ENCODE assay signal across 26 cellular contexts in genomic region chr3:12903881-12904280, GRCh38.
"Had no signal": no experiment of that assay in that cellular context is flagged by ENCODE, and none has a peak within 500 bp of the region (broad histone marks: within the 10 kb centered on the region; RNA-seq: fewer than 3 reads in every experiment).

No MANE protein-coding gene starts in this region.

- H3K9me3 ChIP-seq: left lung, mucosa of descending colon, pancreas, suprapubic skin, transverse colon, uterus had no signal

- H3K27me3 ChIP-seq: foreskin keratinocyte, left lung, pancreas, suprapubic skin, transverse colon, uterus had no signal

- H3K4me1 ChIP-seq: foreskin keratinocyte, left lung, pancreas, suprapubic skin, transverse colon, uterus had no signal

- H3K27ac ChIP-seq: coronary artery, foreskin keratinocyte, left lung, pancreas, suprapubic skin, transverse colon, uterus had no signal

- H3K4me3 ChIP-seq: coronary artery, left lung, mucosa of descending colon, pancreas, suprapubic skin, transverse colon, uterus had no signal

- H3K27ac Mint-ChIP-seq: activated CD4-positive, alpha-beta memory T cell treated with anti-CD3 and anti-CD28 coated beads, Interleukin-2, amount 10 ng/mL, durations not matched to agents 7 days and 5 days; activated naive CD4-positive, alpha-beta T cell treated with anti-CD3 and anti-CD28 coated beads for 36 hours; activated T-helper 2 cell treated with anti-CD3 and anti-CD28 coated beads, Interferon-gamma antibody, Interleukin-2, Interleukin-4, amounts not matched to agents 10 μg/mL and 5 μg/mL and 100 μg/mL, durations not matched to agents 14 hours and 24 hours and 36 hours; brain had no signal

- H3K4me3 Mint-ChIP-seq: activated CD4-positive, alpha-beta memory T cell treated with anti-CD3 and anti-CD28 coated beads, Interleukin-2, amount 10 ng/mL, durations not matched to agents 7 days and 5 days; activated naive CD4-positive, alpha-beta T cell treated with anti-CD3 and anti-CD28 coated beads for 36 hours; activated T-cell treated with anti-CD3 and anti-CD28 coated beads, Interleukin-2, amount 50 U/mL, for 24 hours; brain; naive thymus-derived CD8-positive, alpha-beta T cell; stimulated activated naive CD8-positive, alpha-beta T cell treated with anti-CD3 and anti-CD28 coated beads, Interleukin-15, amount 100 ng/mL, for 72 hours; T-cell had no signal

- FAIRE-seq: keratinocyte, pancreas had no signal

- ATAC-seq: foreskin keratinocyte; left lung; mucosa of descending colon; pancreas; stimulated activated naive CD8-positive, alpha-beta T cell treated with anti-CD3 and anti-CD28 coated beads, Interleukin-15, amount 100 ng/mL, for 72 hours had no signal

- H3K36me3 ChIP-seq: uterus had no signal

- H3K9me3 Mint-ChIP-seq: activated CD4-positive, alpha-beta memory T cell treated with anti-CD3 and anti-CD28 coated beads, Interleukin-2, amount 10 ng/mL, durations not matched to agents 7 days and 5 days; activated naive CD4-positive, alpha-beta T cell treated with anti-CD3 and anti-CD28 coated beads for 36 hours; activated T-cell treated with anti-CD3 and anti-CD28 coated beads, Interleukin-2, amount 50 U/mL, for 24 hours; activated T-helper 2 cell treated with anti-CD3 and anti-CD28 coated beads, Interferon-gamma antibody, Interleukin-2, Interleukin-4, amounts not matched to agents 10 μg/mL and 5 μg/mL and 100 μg/mL, durations not matched to agents 14 hours and 24 hours and 36 hours; brain; naive thymus-derived CD8-positive, alpha-beta T cell; stimulated activated naive CD8-positive, alpha-beta T cell treated with anti-CD3 and anti-CD28 coated beads, Interleukin-15, amount 100 ng/mL, for 72 hours; T-cell had no signal

- H3K4me1 Mint-ChIP-seq: activated CD4-positive, alpha-beta memory T cell treated with anti-CD3 and anti-CD28 coated beads, Interleukin-2, amount 10 ng/mL, durations not matched to agents 7 days and 5 days; stimulated activated naive CD8-positive, alpha-beta T cell treated with anti-CD3 and anti-CD28 coated beads, Interleukin-15, amount 100 ng/mL, for 72 hours had no signal

- DNase-seq: activated CD4-positive, alpha-beta memory T cell treated with anti-CD3 and anti-CD28 coated beads, Interleukin-2, amount 10 ng/mL, durations not matched to agents 7 days and 5 days; activated CD4-positive, alpha-beta T cell treated with anti-CD3 and anti-CD28 coated beads for 48 hours; activated CD4-positive, CD25-positive, alpha-beta regulatory T cell; activated naive CD4-positive, alpha-beta T cell treated with anti-CD3 and anti-CD28 coated beads for 36 hours; activated T-cell treated with anti-CD3 and anti-CD28 coated beads, Interleukin-2, amount 50 U/mL, for 24 hours; anterior cingulate cortex; central memory CD4-positive, alpha-beta T cell; foreskin keratinocyte; hypothalamus; mesenchymal stem cell; naive thymus-derived CD8-positive, alpha-beta T cell; stimulated activated CD4-positive, alpha-beta T cell treated with anti-CD3 and anti-CD28 coated beads, Interleukin-12 subunit alpha, Interleukin-12 subunit beta, amount 100 ng/mL, for 4 hours; stimulated activated CD4-positive, alpha-beta T cell treated with anti-CD3 and anti-CD28 coated beads, Interleukin-2, amount 100 ng/mL, for 24 hours; stimulated activated naive CD8-positive, alpha-beta T cell treated with anti-CD3 and anti-CD28 coated beads, Interleukin-15, amount 100 ng/mL, for 72 hours; T-cell; T-helper 9 cell; transverse colon; uterus had no signal

- H3K27me3 Mint-ChIP-seq: activated CD4-positive, alpha-beta memory T cell treated with anti-CD3 and anti-CD28 coated beads, Interleukin-2, amount 10 ng/mL, durations not matched to agents 7 days and 5 days; activated T-cell treated with anti-CD3 and anti-CD28 coated beads, Interleukin-2, amount 50 U/mL, for 24 hours; brain; naive thymus-derived CD8-positive, alpha-beta T cell; stimulated activated naive CD8-positive, alpha-beta T cell treated with anti-CD3 and anti-CD28 coated beads, Interleukin-15, amount 100 ng/mL, for 72 hours; T-cell had no signal
